In the genomic region with DNA sequence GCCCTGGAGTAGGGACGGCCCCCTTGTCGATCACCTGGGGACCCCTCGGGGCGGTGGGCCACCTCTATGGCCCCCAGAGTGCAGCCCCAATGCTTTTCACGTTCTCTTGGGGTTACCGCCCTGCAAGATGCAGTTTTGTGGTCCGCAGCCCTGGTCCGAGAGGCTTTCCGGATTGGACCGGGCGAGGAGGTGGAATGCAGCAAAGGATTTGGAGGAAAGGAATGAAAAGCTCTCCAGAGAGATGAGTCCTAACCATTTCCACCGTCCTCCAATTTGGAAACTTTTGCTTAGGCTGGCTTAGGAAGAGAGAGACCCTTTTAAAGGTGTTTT, we compare ENCODE assay signal across 8 cellular contexts. TPM values are rescaled to one million over a fixed set of nuclear protein-coding genes. Genes with fewer than 3 reads are reported as not detected.
DNase-seq lines count a peak whose midpoint lies in the region; ATAC-seq and TF ChIP-seq lines count a peak whose summit lies in the region.

No MANE protein-coding gene starts in this region.

- no peak overlapping the region for H3K27ac ChIP-seq in OCI-LY3 (ENCODE audit: low read length)

- H3K4me1 Mint-ChIP-seq in naive thymus-derived CD8-positive, alpha-beta T cell, result peaks cover 8 to 30% (median 26%) of the 10 kb centered on the region in 4 donors

- peak overlapping the region; percentile 86 for H3K4me2 ChIP-seq in OCI-LY3 (ENCODE audit: low read length)

- H3K27me3 Mint-ChIP-seq in naive thymus-derived CD8-positive, alpha-beta T cell, result no peaks in the 10 kb centered on the region

- no peak for ATAC-seq in naive thymus-derived CD8-positive, alpha-beta T cell
- no peak for ATAC-seq in HG03196 (IDR thresholded peaks at IDR 0.05; ENCODE audit: unreplicated experiment)

- peaks cover 25% of the 10 kb centered on the region for H3K79me2 ChIP-seq in OCI-LY3 (ENCODE audit: low read length)

- H3K9me3 Mint-ChIP-seq in naive thymus-derived CD8-positive, alpha-beta T cell, result no peaks in the 10 kb centered on the region

- no peak for TF ChIP-seq CTCF in OCI-LY3 (IDR thresholded peaks at IDR 0.05; ENCODE audit: low read depth, low read length)

- DNase-seq in NCI-H2227 treated with DMSO at 0.1 percent for 48 hours (lab: John Stamatoyannopoulos, UW), result peak; percentile 4
- no peak for DNase-seq in NCI-H2227 (lab: John Stamatoyannopoulos, UW; ENCODE audit: unreplicated experiment)
- DNase-seq in epidermal melanocyte (ENCODE audit: insufficient read length, low spot score), result peak; percentile 31
- DNase-seq in naive thymus-derived CD8-positive, alpha-beta T cell, result no peak
- DNase-seq in GM19238 (ENCODE audit: insufficient read length, low spot score), result no peak
- DNase-seq in NCI-H510A (lab: John Stamatoyannopoulos, UW), result no peak

- no peaks in the 10 kb centered on the region for H3K9me3 ChIP-seq in OCI-LY3 (ENCODE audit: insufficient read depth, low read length)

- H2AFZ ChIP-seq in OCI-LY3 (ENCODE audit: low read depth, low read length), result 0 out of 2 replicates have a peak overlapping the region, but pooled peaks have one; percentile 8

- H3K36me3 Mint-ChIP-seq in naive thymus-derived CD8-positive, alpha-beta T cell, result no peaks in the 10 kb centered on the region

- no peaks in the 10 kb centered on the region for H3K27me3 ChIP-seq in OCI-LY3 (ENCODE audit: low read depth, low read length)

- no peaks in the 10 kb centered on the region for H3K36me3 ChIP-seq in OCI-LY3 (replicated peaks; ENCODE audit: low read depth, low read length)

- peak overlapping the region; percentile 36 to 83 (median 71) for H3K4me3 Mint-ChIP-seq in naive thymus-derived CD8-positive, alpha-beta T cell

- POLR2A ChIA-PET in naive thymus-derived CD8-positive, alpha-beta T cell (lab: Charles Lee), result interaction anchor here (0.9 to 1.5 kb wide), 2 partner anchors 27 to 174 kb away, joined by 3 to 7 read pairs; no protein-coding TSS in a partner anchor

- 0 out of 2 replicates have a peak, but pooled peaks cover 7% of the 10 kb centered on the region for H4K20me1 ChIP-seq in OCI-LY3 (ENCODE audit: insufficient read depth, low read length)

- H3K4me1 ChIP-seq in OCI-LY3 (ENCODE audit: low read length), result peaks cover 15% of the 10 kb centered on the region

- peak overlapping the region in 3 of 10 donors; percentile 48 to 84 (median 73) for H3K27ac Mint-ChIP-seq in naive thymus-derived CD8-positive, alpha-beta T cell

- H3K9ac ChIP-seq in OCI-LY3 (ENCODE audit: low read length), result peak overlapping the region; percentile 80

- peak overlapping the region; percentile 82 for H3K4me3 ChIP-seq in OCI-LY3 (ENCODE audit: low read length)

RNA-seq across cellular contexts. Expression of gene SLC25A43, which starts 0.6 kb away (rescaled TPM):
- 1 to 10 TPM; 2.9 to 3.3 TPM for total RNA-seq in naive thymus-derived CD8-positive, alpha-beta T cell
- polyA plus RNA-seq in naive thymus-derived CD8-positive, alpha-beta T cell, result 1 to 10 TPM; 2.3 to 4.8 (median 2.4) TPM

Comparison
In these comparisons a context has a peak if more than half of its experiments do, and no peak if none do; other contexts are left out.
1. DNase-seq: peak in NCI-H2227 treated with DMSO at 0.1 percent for 48 hours (single experiment) and epidermal melanocyte (single experiment); none in NCI-H2227 (single experiment), naive thymus-derived CD8-positive, alpha-beta T cell (0 of 10), GM19238 (single experiment) and NCI-H510A (single experiment).